8 cellular contexts compared by ENCODE assay signal in the genomic region with DNA sequence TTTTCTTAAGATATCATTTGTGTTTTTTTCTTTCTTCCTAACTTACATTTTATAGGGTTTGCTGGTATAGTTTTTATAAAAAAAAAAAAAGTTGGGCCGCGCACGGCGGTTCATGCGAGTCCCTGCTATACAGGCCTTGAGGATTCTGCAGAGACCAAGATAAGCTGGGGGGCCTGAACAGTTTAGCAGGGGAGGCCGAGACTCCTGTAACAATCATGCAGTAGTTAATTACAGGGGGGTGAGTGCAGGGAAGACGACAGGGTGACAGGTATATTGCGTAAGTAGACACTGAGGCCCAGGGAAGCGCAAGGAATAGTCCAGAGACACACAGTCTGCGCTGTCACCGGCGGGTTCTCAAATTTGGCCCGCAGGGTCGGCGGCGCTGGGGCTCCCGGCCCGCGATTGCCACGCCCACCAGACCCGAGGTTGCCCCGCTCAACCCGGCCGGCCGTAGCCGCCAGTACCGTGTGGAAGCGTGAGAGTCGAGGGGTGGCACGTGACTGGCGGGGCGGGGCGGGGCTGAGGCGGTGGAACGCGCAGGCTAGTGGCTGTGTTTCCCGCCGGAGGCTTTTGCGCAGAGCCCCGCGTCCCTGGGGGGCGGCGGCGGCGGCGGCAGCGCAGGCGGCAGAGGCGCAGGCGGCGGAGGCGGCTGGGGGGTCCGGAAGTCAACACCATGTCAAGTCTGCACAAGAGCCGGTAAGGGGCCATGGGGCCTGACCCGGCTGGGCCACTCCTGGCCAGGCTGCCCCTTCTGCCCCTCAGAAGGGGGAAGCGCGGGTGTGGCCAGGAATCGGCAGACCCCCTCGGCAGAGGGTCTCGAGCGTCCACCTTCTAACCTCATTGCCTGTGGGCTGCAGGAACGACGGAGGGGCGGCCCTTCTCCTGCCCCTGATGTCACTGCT. TPM values are rescaled to one million over a fixed set of nuclear protein-coding genes. Genes with fewer than 3 reads are reported as not detected.
DNase-seq lines count a peak whose midpoint lies in the region; ATAC-seq and TF ChIP-seq lines count a peak whose summit lies in the region.

A gene with protein sequence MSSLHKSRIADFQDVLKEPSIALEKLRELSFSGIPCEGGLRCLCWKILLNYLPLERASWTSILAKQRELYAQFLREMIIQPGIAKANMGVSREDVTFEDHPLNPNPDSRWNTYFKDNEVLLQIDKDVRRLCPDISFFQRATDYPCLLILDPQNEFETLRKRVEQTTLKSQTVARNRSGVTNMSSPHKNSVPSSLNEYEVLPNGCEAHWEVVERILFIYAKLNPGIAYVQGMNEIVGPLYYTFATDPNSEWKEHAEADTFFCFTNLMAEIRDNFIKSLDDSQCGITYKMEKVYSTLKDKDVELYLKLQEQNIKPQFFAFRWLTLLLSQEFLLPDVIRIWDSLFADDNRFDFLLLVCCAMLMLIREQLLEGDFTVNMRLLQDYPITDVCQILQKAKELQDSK (plus strand): TSS at position 573 of the 902 bp plus-strand sequence. CDS start 101 bp downstream, at position 674.

- TF ChIP-seq CTCF in CD8-positive, alpha-beta T cell (IDR thresholded peaks at IDR 0.05) = no peak

- H3K4me1 ChIP-seq in CD8-positive, alpha-beta T cell (ENCODE audit: insufficient read depth, low read length) = peaks cover 20% of the 10 kb centered on the region

- POLR2A ChIA-PET in CD8-positive, alpha-beta T cell (lab: Charles Lee) = interaction anchor here (1.0 to 4.8 kb wide), 2 partner anchors 15 to 235 kb away, joined by 3 to 40 read pairs; a partner anchor contains a TSS

- no peaks in the 10 kb centered on the region for H3K9me3 Mint-ChIP-seq in CD8-positive, alpha-beta T cell

- H3K36me3 ChIP-seq in CD8-positive, alpha-beta T cell (ENCODE audit: insufficient read depth, low read length) = peaks cover 5% of the 10 kb centered on the region

- H3K4me3 Mint-ChIP-seq in CD8-positive, alpha-beta T cell = peak within 1 kb of the TSS; percentile 94

- peaks cover 23% of the 10 kb centered on the region for H3K4me1 Mint-ChIP-seq in CD8-positive, alpha-beta T cell (ENCODE audit: low read depth)

- no peaks in the 10 kb centered on the region for H3K9me3 ChIP-seq in CD8-positive, alpha-beta T cell (ENCODE audit: low read length)

- H3K27ac Mint-ChIP-seq in CD8-positive, alpha-beta T cell = peak within 1 kb of the TSS; percentile 96

- peak within 1 kb of the TSS; percentile 96 for H3K4me3 ChIP-seq in CD8-positive, alpha-beta T cell (ENCODE audit: low read depth, low read length)

- H3K27ac ChIP-seq in CD8-positive, alpha-beta T cell (ENCODE audit: low read depth, low read length) = peak within 1 kb of the TSS; percentile 82

- no peaks in the 10 kb centered on the region for H3K27me3 Mint-ChIP-seq in CD8-positive, alpha-beta T cell (ENCODE audit: low read depth)

- peak; percentile 86 to 95 (median 89) for DNase-seq in CD8-positive, alpha-beta T cell
- DNase-seq in HT-29 (ENCODE audit: low spot score) (peak; percentile 77), NOMO-1 (lab: John Stamatoyannopoulos, UW; ENCODE audit: unreplicated experiment in 2 of 2) (peak; percentile 80 to 97), lung microvascular endothelial cell (ENCODE audit: low read depth in 2 of 2) (peak; percentile 84 to 91)
- peak; percentile 97 for DNase-seq in activated CD8-positive, alpha-beta memory T cell treated with anti-CD3 and anti-CD28 coated beads for 24 hours
- peak; percentile 85 for DNase-seq in effector CD8-positive, alpha-beta T cell (lab: John Stamatoyannopoulos, UW)
- peak; percentile 81 to 85 (median 82) for DNase-seq in stimulated activated CD4-positive, alpha-beta T cell treated with anti-CD3 and anti-CD28 coated beads, TNF-alpha, amount 100 ng/mL, for 4 hours (ENCODE audit: low read depth in 3 of 3)

- CTCF ChIA-PET in CD8-positive, alpha-beta T cell (lab: Charles Lee) = no interaction called here

- intact Hi-C loops in CD8-positive, alpha-beta T cell (cut with DNase I, micrococcal nuclease) = loop anchor here (1.0 to 5.0 kb wide), 14 partner anchors 15 to 416 kb away; a partner anchor contains a TSS

- peak; percentile 90 for ATAC-seq in CD8-positive, alpha-beta T cell
- peak; percentile 67 for ATAC-seq in GM19468 (IDR thresholded peaks at IDR 0.05; ENCODE audit: extremely low read depth, unreplicated experiment)

- no peaks in the 10 kb centered on the region for H3K27me3 ChIP-seq in CD8-positive, alpha-beta T cell (ENCODE audit: insufficient read depth, low read length)

- peaks cover 38% of the 10 kb centered on the region for H3K36me3 Mint-ChIP-seq in CD8-positive, alpha-beta T cell

RNA-seq across cellular contexts. Expression of the gene that starts here (rescaled TPM):
- total RNA-seq in CD8-positive, alpha-beta T cell = 10 to 100 TPM; 30.7 to 35.0 TPM
- 24.0 and 25.4 TPM in 2 replicates for total RNA-seq in HT-29 (2014; rRNA removed; shearing (Covaris generic))
- 8.9 and 13.1 TPM in 2 replicates for total RNA-seq in lung microvascular endothelial cell

Comparison
In these comparisons a context has a peak if more than half of its experiments do, and no peak if none do; other contexts are left out.
1. Peak in every context shown above with its lines: DNase-seq, ATAC-seq, H3K4me3 ChIP-seq and H3K27ac ChIP-seq.